1 cellular context compared by ENCODE assay signal in genomic region chr1:184051485-184052193, GRCh38.
TF ChIP-seq lines count a peak whose summit lies in the region.

Gene TSEN15 (plus strand): TSS chr1:184051730. CDS start chr1:184051756, 26 bp downstream.

TF ChIP-seq in HepG2, 621 proteins besides CTCF, POLR2A, EP300 and RAD21 (continued from another document and continues in another):
- TF ChIP-seq ZNF292 (CRISPR knock-in tag; IDR thresholded peaks at IDR 0.05; ENCODE audit: borderline replicate concordance, low read depth), result no peak; the same call in 1 of the 2 replicates
- no peak for TF ChIP-seq ZBTB3 (CRISPR knock-in tag; IDR thresholded peaks at IDR 0.05; ENCODE audit: borderline replicate concordance, low read depth)
- TF ChIP-seq SMARCE1 (IDR thresholded peaks at IDR 0.05; ENCODE audit: borderline replicate concordance), result no peak
- TF ChIP-seq SIX1 (CRISPR knock-in tag; IDR thresholded peaks at IDR 0.05; ENCODE audit: borderline replicate concordance), result no peak
- peak; percentile 47; the same call in 1 of the 2 replicates for TF ChIP-seq GATAD2A (CRISPR knock-in tag; IDR thresholded peaks at IDR 0.05)
- peak; percentile 82; the same call in 1 of the 2 replicates for TF ChIP-seq ZBTB44 (CRISPR knock-in tag; IDR thresholded peaks at IDR 0.05)
- TF ChIP-seq TP53 (CRISPR knock-in tag; conservative IDR thresholded peaks at IDR 0.05), result 0 out of 2 replicates have a peak, but pooled peaks have one; percentile 46
- TF ChIP-seq ZNF329 (CRISPR knock-in tag; IDR thresholded peaks at IDR 0.05; ENCODE audit: low read depth), result peak; percentile 91
- no peak for TF ChIP-seq HNRNPUL1 (IDR thresholded peaks at IDR 0.05; ENCODE audit: low read depth, low read length)
- TF ChIP-seq ZBTB8A (CRISPR knock-in tag; IDR thresholded peaks at IDR 0.05; ENCODE audit: borderline replicate concordance, low read depth), result no peak
- peak; percentile 83 for TF ChIP-seq ETV6 (CRISPR knock-in tag; conservative IDR thresholded peaks at IDR 0.05)
- TF ChIP-seq ZNF678 (CRISPR knock-in tag; IDR thresholded peaks at IDR 0.05), result peak; percentile 95; the same call in 1 of the 2 replicates
- peak; percentile 76 for TF ChIP-seq AGO2 (optimal IDR thresholded peaks at IDR 0.05; ENCODE audit: low read depth, low read length)
- TF ChIP-seq LCORL (IDR thresholded peaks at IDR 0.05), result no peak
- 0 out of 2 replicates have a peak, but pooled peaks have one; percentile 22 for TF ChIP-seq LCORL (CRISPR knock-in tag; IDR thresholded peaks at IDR 0.05)
- peak; percentile 79 for TF ChIP-seq ARID5B (CRISPR knock-in tag; IDR thresholded peaks at IDR 0.05)
- peak; percentile 89 for TF ChIP-seq ZNF768 (CRISPR knock-in tag; IDR thresholded peaks at IDR 0.05)
- TF ChIP-seq ZBTB10 (CRISPR knock-in tag; IDR thresholded peaks at IDR 0.05; ENCODE audit: borderline replicate concordance), result 0 out of 2 replicates have a peak, but pooled peaks have one; percentile 25
- 0 out of 2 replicates have a peak, but pooled peaks have one; percentile 84 for TF ChIP-seq CENPT (CRISPR knock-in tag; IDR thresholded peaks at IDR 0.05; ENCODE audit: low read depth)
- peak; percentile 37 for TF ChIP-seq RBM22 (optimal IDR thresholded peaks at IDR 0.05; ENCODE audit: low read length)
- no peak for TF ChIP-seq NR0B2 (CRISPR knock-in tag; IDR thresholded peaks at IDR 0.05)
- no peak for TF ChIP-seq ZNF335 (CRISPR knock-in tag; IDR thresholded peaks at IDR 0.05)
- peak; percentile 58; the same call in 1 of the 2 replicates for TF ChIP-seq MEIS2 (CRISPR knock-in tag; IDR thresholded peaks at IDR 0.05)
- TF ChIP-seq SOX5 (CRISPR knock-in tag; IDR thresholded peaks at IDR 0.05; ENCODE audit: borderline replicate concordance), result peak; percentile 54; the same call in 1 of the 2 replicates
- no peak for TF ChIP-seq DNMT3B (CRISPR knock-in tag; conservative IDR thresholded peaks at IDR 0.05)
- TF ChIP-seq MXI1 (IDR thresholded peaks at IDR 0.05; ENCODE audit: borderline replicate concordance, low read depth, low read length), result peak; percentile 61; the same call in 2 of the 3 replicates
- no peak for TF ChIP-seq PHB2 (IDR thresholded peaks at IDR 0.05; ENCODE audit: partially characterized antibody)
- TF ChIP-seq ZFP36L1 (CRISPR knock-in tag; IDR thresholded peaks at IDR 0.05), result peak; percentile 90
- peak; percentile 90 for TF ChIP-seq ZNF331 (CRISPR knock-in tag; IDR thresholded peaks at IDR 0.05)
- TF ChIP-seq ZNF337 (CRISPR knock-in tag; IDR thresholded peaks at IDR 0.05; ENCODE audit: borderline replicate concordance, low read depth), result peak; percentile 88; the same call in 1 of the 2 replicates
- peak; percentile 79; the same call in 1 of the 2 replicates for TF ChIP-seq ZKSCAN8 (CRISPR knock-in tag; IDR thresholded peaks at IDR 0.05; ENCODE audit: borderline replicate concordance)
- peak; percentile 40; the same call in 1 of the 2 replicates for TF ChIP-seq TFAP4 (IDR thresholded peaks at IDR 0.05; ENCODE audit: borderline replicate concordance, low read depth)
- TF ChIP-seq HMGXB4 (CRISPR knock-in tag; IDR thresholded peaks at IDR 0.05; ENCODE audit: borderline replicate concordance in 1 of 2, low read depth in 1 of 2), result peak; percentile 91 to 98
- no peak for TF ChIP-seq NR2F2 (IDR thresholded peaks at IDR 0.05; ENCODE audit: borderline replicate concordance, low read depth)
- peak; percentile 94 for TF ChIP-seq ZFY (CRISPR knock-in tag; IDR thresholded peaks at IDR 0.05)
- TF ChIP-seq SMARCC2 (IDR thresholded peaks at IDR 0.05), result no peak
- TF ChIP-seq CEBPB (IDR thresholded peaks at IDR 0.05; ENCODE audit: borderline replicate concordance, low read depth, low read length), result peak; percentile 88
- TF ChIP-seq ZNF224 (CRISPR knock-in tag; IDR thresholded peaks at IDR 0.05), result peak; percentile 96
- peak; percentile 76 for TF ChIP-seq REPIN1 (CRISPR knock-in tag; IDR thresholded peaks at IDR 0.05; ENCODE audit: borderline replicate concordance, low read depth)
- TF ChIP-seq MTF1 (CRISPR knock-in tag; IDR thresholded peaks at IDR 0.05), result peak; percentile 70; the same call in 1 of the 2 replicates
- 0 out of 2 replicates have a peak, but pooled peaks have one; percentile 31 for TF ChIP-seq ZBTB1 (CRISPR knock-in tag; IDR thresholded peaks at IDR 0.05; ENCODE audit: borderline replicate concordance)
- no peak for TF ChIP-seq ADNP (CRISPR knock-in tag; IDR thresholded peaks at IDR 0.05)
- peak; percentile 52; the same call in 1 of the 2 replicates for TF ChIP-seq HINFP (CRISPR knock-in tag; IDR thresholded peaks at IDR 0.05; ENCODE audit: low read depth)
- TF ChIP-seq ZBTB33 (CRISPR knock-in tag; IDR thresholded peaks at IDR 0.05), result peak; percentile 49; the same call in 1 of the 2 replicates
